23 cellular contexts compared by ENCODE assay signal in the genomic region with DNA sequence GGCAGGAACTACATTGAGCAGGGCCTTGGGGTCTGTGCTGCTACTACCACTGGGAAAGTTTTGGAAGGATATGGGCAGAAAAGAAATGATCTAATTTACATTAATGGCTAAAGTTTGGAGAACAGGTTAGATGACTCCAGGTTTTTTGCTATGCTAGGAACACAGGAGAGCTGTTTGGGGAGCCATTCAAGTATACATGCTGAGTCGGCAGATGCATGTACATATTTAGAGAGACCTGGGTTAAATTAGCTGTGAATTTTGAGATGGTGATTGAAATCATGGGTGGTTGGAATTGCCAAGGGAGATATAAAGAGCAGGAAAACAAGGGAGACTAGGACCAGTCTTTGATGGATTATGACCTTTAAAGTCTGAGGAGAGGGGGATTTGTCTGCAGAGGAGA.
"Had no signal": no experiment of that assay in that cellular context is flagged by ENCODE, and none has a peak within 500 bp of the region (broad histone marks: within the 10 kb centered on the region; RNA-seq: fewer than 3 reads in every experiment).

No MANE protein-coding gene starts in this region.

- H3K9me3 Mint-ChIP-seq: stimulated activated memory B cell treated with anti-CD40 and anti-IgM and Interleukin-4, amounts not matched to agents 10 μg/mL and 1 μg/mL and 100 μg/mL, for 72 hours had no signal

- H3K27ac ChIP-seq: ascending aorta, colonic mucosa, dorsolateral prefrontal cortex, esophagus muscularis mucosa, hepatocyte, left ventricle myocardium inferior, testis, upper lobe of left lung, WERI-Rb-1 had no signal

- FAIRE-seq: frontal cortex, small intestine had no signal

- H3K9me3 ChIP-seq: ascending aorta, colonic mucosa, esophagus muscularis mucosa, left ventricle myocardium inferior, testis, upper lobe of left lung had no signal

- ATAC-seq: naive thymus-derived CD8-positive, alpha-beta T cell; sciatic nerve; stimulated activated memory B cell treated with anti-CD40 and anti-IgM and Interleukin-4, amounts not matched to agents 10 μg/mL and 1 μg/mL and 100 μg/mL, for 72 hours had no signal

- H3K4me2 ChIP-seq: hepatocyte had no signal

- H3K79me2 ChIP-seq: hepatocyte had no signal

- H3K36me3 ChIP-seq: ascending aorta, colonic mucosa, esophagus muscularis mucosa, left ventricle myocardium inferior, upper lobe of left lung, WERI-Rb-1 had no signal

- H3K27ac Mint-ChIP-seq: mesothelial cell of epicardium; stimulated activated memory B cell treated with anti-CD40 and anti-IgM and Interleukin-4, amounts not matched to agents 10 μg/mL and 1 μg/mL and 100 μg/mL, for 72 hours had no signal

- H3K27me3 ChIP-seq: ascending aorta, colonic mucosa, dorsolateral prefrontal cortex, testis, upper lobe of left lung had no signal

- DNase-seq: activated CD4-positive, alpha-beta T cell treated with anti-CD3 and anti-CD28 coated beads, Interleukin-2, amount 50 U/mL, for 4 hours; activated CD4-positive, CD25-positive, alpha-beta regulatory T cell treated with anti-CD3 and anti-CD28 coated beads, Interleukin-2, amount 50 U/mL, for 72 hours; activated effector memory CD4-positive, alpha-beta T cell treated with Interleukin-2 at 50 U/mL for 16 hours; activated naive CD4-positive, alpha-beta T cell treated with anti-CD3 and anti-CD28 coated beads, Interleukin-2, amount 50 U/mL, for 16 hours; central memory CD4-positive, alpha-beta T cell; colonic mucosa; dorsolateral prefrontal cortex; glutamatergic neuron; kidney glomerular epithelial cell; left ventricle myocardium inferior; naive thymus-derived CD8-positive, alpha-beta T cell; small intestine; stimulated activated CD4-positive, alpha-beta T cell treated with anti-CD3 and anti-CD28 coated beads, Interleukin-15, amount 100 ng/mL, for 24 hours; testis; upper lobe of left lung; WERI-Rb-1 had no signal

- H2AFZ ChIP-seq: hepatocyte had no signal

- H3K4me1 ChIP-seq: ascending aorta, colonic mucosa, testis had no signal

- H3K4me3 ChIP-seq: ascending aorta, colonic mucosa, dorsolateral prefrontal cortex, esophagus muscularis mucosa, hepatocyte, left ventricle myocardium inferior, testis, upper lobe of left lung had no signal

- H3K4me3 Mint-ChIP-seq: mesothelial cell of epicardium; naive thymus-derived CD8-positive, alpha-beta T cell; stimulated activated memory B cell treated with anti-CD40 and anti-IgM and Interleukin-4, amounts not matched to agents 10 μg/mL and 1 μg/mL and 100 μg/mL, for 72 hours had no signal

- H3K36me3 Mint-ChIP-seq: mesothelial cell of epicardium; naive thymus-derived CD8-positive, alpha-beta T cell; stimulated activated memory B cell treated with anti-CD40 and anti-IgM and Interleukin-4, amounts not matched to agents 10 μg/mL and 1 μg/mL and 100 μg/mL, for 72 hours had no signal

- H3K27me3 Mint-ChIP-seq: stimulated activated memory B cell treated with anti-CD40 and anti-IgM and Interleukin-4, amounts not matched to agents 10 μg/mL and 1 μg/mL and 100 μg/mL, for 72 hours had no signal
